ENCODE assay signal across 8 cellular contexts in genomic region chr2:55231546-55232083, GRCh38. TPM values are rescaled to one million over a fixed set of nuclear protein-coding genes. Genes with fewer than 3 reads are reported as not detected.
DNase-seq lines count a peak whose midpoint lies in the region; ATAC-seq lines count a peak whose summit lies in the region.

No MANE protein-coding gene starts in this region.

- peak overlapping the region; percentile 96 for H3K27ac Mint-ChIP-seq in activated T-helper 17 cell treated with anti-CD3 and anti-CD28 coated beads, Interleukin-2, amount 50 U/mL, for 72 hours

- H3K27me3 ChIP-seq in iPS DF 6.9 (ENCODE audit: control insufficient read depth, insufficient read depth, low read length) (no peaks in the 10 kb centered on the region), skeletal muscle tissue (ENCODE audit: control insufficient read depth in 3 of 3, insufficient read depth in 3 of 3, low read length in 3 of 3) (no peaks in the 10 kb centered on the region)

- H3K36me3 Mint-ChIP-seq in activated T-helper 17 cell treated with anti-CD3 and anti-CD28 coated beads, Interleukin-2, amount 50 U/mL, for 72 hours (ENCODE audit: low read depth), result peaks cover 48% of the 10 kb centered on the region

- H3K36me3 ChIP-seq in iPS DF 6.9 (ENCODE audit: control insufficient read depth, insufficient read depth, low read length) (peaks cover 23% of the 10 kb centered on the region), skeletal muscle tissue (ENCODE audit: control insufficient read depth in 3 of 3, insufficient read depth in 3 of 3, low read length in 3 of 3) (peaks cover 23 to 34% (median 31%) of the 10 kb centered on the region in 3 donors)

- no CpG with 5 or more reads among the region's 13 CpGs for WGBS in iPS DF 6.9 (ENCODE audit: insufficient coverage, insufficient read length)

- peak overlapping the region; percentile 96 for H3K4me3 Mint-ChIP-seq in activated T-helper 17 cell treated with anti-CD3 and anti-CD28 coated beads, Interleukin-2, amount 50 U/mL, for 72 hours

- H3K4me1 Mint-ChIP-seq in activated T-helper 17 cell treated with anti-CD3 and anti-CD28 coated beads, Interleukin-2, amount 50 U/mL, for 72 hours, result peaks cover 45% of the 10 kb centered on the region

- no peaks in the 10 kb centered on the region; the same call in 1 of the 2 replicates for H3K4me1 ChIP-seq in iPS DF 6.9 (ENCODE audit: control insufficient read depth, insufficient read depth, low read length)
- peaks cover 11 to 26% (median 23%) of the 10 kb centered on the region in 3 donors for H3K4me1 ChIP-seq in skeletal muscle tissue (ENCODE audit: control insufficient read depth in 3 of 3, insufficient read depth in 3 of 3, low read length in 3 of 3)

- H3K9me3 Mint-ChIP-seq in activated T-helper 17 cell treated with anti-CD3 and anti-CD28 coated beads, Interleukin-2, amount 50 U/mL, for 72 hours, result no peaks in the 10 kb centered on the region

- DNase-seq in D341Med (ENCODE audit: low spot score) (peak; percentile 32), iPS DF 6.9 (ENCODE audit: low read depth, low spot score) (no peak), NCI-H2107 treated with DMSO at 0.1 percent for 48 hours (lab: John Stamatoyannopoulos, UW; ENCODE audit: unreplicated experiment) (no peak), HuH-7 (ENCODE audit: low spot score) (no peak), SK-N-DZ (ENCODE audit: low spot score) (no peak)

- ATAC-seq in HG03066 (IDR thresholded peaks at IDR 0.05; ENCODE audit: low read depth, unreplicated experiment), result peak; percentile 6
- peak; percentile 35 for ATAC-seq in activated T-helper 17 cell treated with anti-CD3 and anti-CD28 coated beads, Interleukin-2, amount 50 U/mL, for 72 hours (replicated peaks)

- H3K27ac ChIP-seq in iPS DF 6.9 (ENCODE audit: low read length), result no peak overlapping the region
- peak overlapping the region; percentile 90 for H3K27ac ChIP-seq in skeletal muscle tissue (ENCODE audit: low read depth, low read length)

- H3K9me3 ChIP-seq in iPS DF 6.9 (ENCODE audit: control insufficient read depth, insufficient read depth, low read length), result no peaks in the 10 kb centered on the region
- no peaks in the 10 kb centered on the region for H3K9me3 ChIP-seq in skeletal muscle tissue (ENCODE audit: control insufficient read depth in 3 of 3, low read length in 3 of 3)

- H3K9ac ChIP-seq in skeletal muscle tissue (ENCODE audit: low read depth in 1 of 3, low read length in 3 of 3), result peak overlapping the region; percentile 93 to 99 (median 99)

- no peaks in the 10 kb centered on the region for H3K27me3 Mint-ChIP-seq in activated T-helper 17 cell treated with anti-CD3 and anti-CD28 coated beads, Interleukin-2, amount 50 U/mL, for 72 hours

- H3K4me3 ChIP-seq in iPS DF 6.9 (ENCODE audit: low read length), result peak overlapping the region; percentile 44; the same call in 1 of the 2 replicates
- H3K4me3 ChIP-seq in skeletal muscle tissue (ENCODE audit: low read length in 3 of 3), result peak overlapping the region; percentile 90 to 99 (median 98)

RNA-seq across cellular contexts. Expression of gene CLHC1, which starts 0.5 kb away (rescaled TPM):
- total RNA-seq in activated T-helper 17 cell treated with anti-CD3 and anti-CD28 coated beads, Interleukin-2, amount 50 U/mL, for 72 hours, result 10 to 100 TPM in 1 of 2 donors, 1 to 10 TPM in 1; 7.0 to 11.5 TPM
- 20.4 TPM for total RNA-seq in skeletal muscle tissue
- 5.2 and 8.0 TPM in 2 replicates for polyA plus RNA-seq in SK-N-DZ (2014; cell fraction: cytosol; rRNA removed)
- 18.1 and 20.3 TPM in 2 replicates for polyA plus RNA-seq in SK-N-DZ (2014; cell fraction: nucleus; rRNA removed)

RNA-seq across cellular contexts. Expression of gene RPS27A, which starts 0.9 kb away (rescaled TPM):
- 1,000 to 10,000 TPM; 1,125 to 1,181 TPM for total RNA-seq in activated T-helper 17 cell treated with anti-CD3 and anti-CD28 coated beads, Interleukin-2, amount 50 U/mL, for 72 hours
- total RNA-seq in skeletal muscle tissue, result 1,291 TPM
- 1,352 and 1,971 TPM in 2 replicates for polyA plus RNA-seq in SK-N-DZ (2014; cell fraction: cytosol; rRNA removed)
- 901 and 2,241 TPM in 2 replicates for polyA plus RNA-seq in SK-N-DZ (2014; cell fraction: nucleus; rRNA removed)

RNA-seq across cellular contexts. Expression of gene MTIF2, which starts 37.4 kb away (rescaled TPM):
- total RNA-seq in activated T-helper 17 cell treated with anti-CD3 and anti-CD28 coated beads, Interleukin-2, amount 50 U/mL, for 72 hours, result 10 to 100 TPM; 25.8 to 28.4 TPM
- total RNA-seq in skeletal muscle tissue, result 25.6 TPM
- polyA plus RNA-seq in SK-N-DZ (2014; cell fraction: cytosol; rRNA removed), result 25.4 and 30.1 TPM in 2 replicates
- 34.4 and 46.9 TPM in 2 replicates for polyA plus RNA-seq in SK-N-DZ (2014; cell fraction: nucleus; rRNA removed)
